15 cellular contexts compared by ENCODE assay signal in the genomic region with DNA sequence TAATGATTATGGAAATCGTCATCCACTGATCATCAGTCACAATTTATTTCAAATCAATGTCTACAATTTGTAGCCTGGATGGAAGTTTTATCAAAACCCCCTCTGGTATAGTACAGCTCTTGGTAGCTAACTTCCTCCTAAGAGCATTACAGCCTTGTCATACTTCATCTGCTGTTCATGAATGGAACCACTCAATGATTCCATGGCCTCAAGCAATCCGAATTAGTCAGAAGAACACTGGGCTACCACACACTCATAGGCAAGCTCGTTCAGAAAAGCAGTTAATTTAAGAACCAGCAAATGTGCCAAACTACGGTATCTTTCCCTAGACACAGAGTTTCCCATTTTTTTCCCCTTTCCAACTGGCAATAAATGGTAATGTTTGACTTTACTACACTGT.
"Had no signal": no experiment of that assay in that cellular context is flagged by ENCODE, and none has a peak within 500 bp of the region (broad histone marks: within the 10 kb centered on the region; RNA-seq: fewer than 3 reads in every experiment).

No MANE protein-coding gene starts in this region.

- H3K27me3 ChIP-seq: upper lobe of right lung had no signal

- ATAC-seq: activated T-helper 17 cell treated with anti-CD3 and anti-CD28 coated beads, Interleukin-2, amount 50 U/mL, for 72 hours; upper lobe of right lung; WTC11 had no signal

- H3K36me3 ChIP-seq: prostate gland, upper lobe of right lung had no signal

- H3K4me1 ChIP-seq: prostate gland, upper lobe of right lung had no signal

- DNase-seq: activated CD4-positive, alpha-beta T cell treated with anti-CD3 and anti-CD28 coated beads for 48 hours; activated naive CD4-positive, alpha-beta T cell treated with anti-CD3 and anti-CD28 coated beads for 36 hours; central memory CD4-positive, alpha-beta T cell; effector memory CD4-positive, alpha-beta T cell; erythroblast; foreskin fibroblast; head of caudate nucleus; islet precursor cell; nephron progenitor cell; stimulated activated CD4-positive, alpha-beta T cell treated with anti-CD3 and anti-CD28 coated beads, Interleukin-2, amount 100 ng/mL, for 48 hours; stimulated activated CD8-positive, alpha-beta memory T cell treated with anti-CD3 and anti-CD28 coated beads, Interleukin-4, amount 100 ng/mL, for 48 hours; upper lobe of right lung had no signal

- H3K4me3 ChIP-seq: prostate gland, upper lobe of right lung had no signal

- H3K27ac ChIP-seq: prostate gland, upper lobe of right lung had no signal

- H3K9me3 ChIP-seq: prostate gland, upper lobe of right lung had no signal
